10 cellular contexts compared by ENCODE assay signal in genomic region chr10:73768881-73769280, GRCh38. TPM values are rescaled to one million over a fixed set of nuclear protein-coding genes. Genes with fewer than 3 reads are reported as not detected.
DNase-seq lines count a peak whose midpoint lies in the region; ATAC-seq and TF ChIP-seq lines count a peak whose summit lies in the region.
"Had no signal": no experiment of that assay in that cellular context is flagged by ENCODE, and none has a peak within 500 bp of the region (broad histone marks: within the 10 kb centered on the region; RNA-seq: fewer than 3 reads in every experiment).

No MANE protein-coding gene starts in this region.

- H4K20me1 ChIP-seq in PC-3 (ENCODE audit: low read length), result peaks cover 7% of the 10 kb centered on the region; the same call in 1 of the 2 replicates

- H3K4me2 ChIP-seq in PC-3 (ENCODE audit: low read length), result no peak overlapping the region

- 0 out of 2 replicates have a peak, but pooled peaks have one; percentile 12 for TF ChIP-seq CTCF in PC-3 (conservative IDR thresholded peaks at IDR 0.05; ENCODE audit: low read depth, low read length)

- no peak overlapping the region for H3K9ac ChIP-seq in PC-3 (ENCODE audit: low read length)

- H3K27me3 ChIP-seq in PC-3 (ENCODE audit: low read length), result no peaks in the 10 kb centered on the region

- no peaks in the 10 kb centered on the region for H3K9me2 ChIP-seq in PC-3 (replicated peaks; ENCODE audit: low read length)

- peaks cover 90% of the 10 kb centered on the region for H3K36me3 Mint-ChIP-seq in activated T-helper 2 cell treated with anti-CD3 and anti-CD28 coated beads, Interferon-gamma antibody, Interleukin-2, Interleukin-4, amounts not matched to agents 10 μg/mL and 5 μg/mL and 100 μg/mL, durations not matched to agents 14 hours and 24 hours and 36 hours (ENCODE audit: low read depth)
- H3K36me3 Mint-ChIP-seq in natural killer cell treated with Interleukin-12 subunit alpha and Interleukin-12 subunit beta and Interleukin-15 and Interleukin-18, amount 100 ng/mL, for 72 hours, result peaks cover 57% of the 10 kb centered on the region

- no peaks in the 10 kb centered on the region for H3K9me3 Mint-ChIP-seq in activated T-helper 2 cell treated with anti-CD3 and anti-CD28 coated beads, Interferon-gamma antibody, Interleukin-2, Interleukin-4, amounts not matched to agents 10 μg/mL and 5 μg/mL and 100 μg/mL, durations not matched to agents 14 hours and 24 hours and 36 hours
- H3K9me3 Mint-ChIP-seq in natural killer cell treated with Interleukin-12 subunit alpha and Interleukin-12 subunit beta and Interleukin-15 and Interleukin-18, amount 100 ng/mL, for 72 hours, result no peaks in the 10 kb centered on the region

- H3K9me3 ChIP-seq in PC-3 (ENCODE audit: low read length), result no peaks in the 10 kb centered on the region

- DNase-seq in DMS53 (lab: John Stamatoyannopoulos, UW), result peak; percentile 92
- no peak for DNase-seq in PC-3
- peak; percentile 55 for DNase-seq in activated T-helper 2 cell treated with anti-CD3 and anti-CD28 coated beads, Interferon-gamma antibody, Interleukin-2, Interleukin-4, amounts not matched to agents 10 μg/mL and 5 μg/mL and 100 μg/mL, durations not matched to agents 14 hours and 24 hours and 36 hours (ENCODE audit: low spot score)
- DNase-seq in natural killer cell treated with Interleukin-12 subunit alpha and Interleukin-12 subunit beta and Interleukin-15 and Interleukin-18, amount 100 ng/mL, for 72 hours (ENCODE audit: low spot score), result no peak
- no peak for DNase-seq in HuH-7 (ENCODE audit: low spot score)
- DNase-seq: IMR-90, kidney glomerular epithelial cell had no signal

- peaks cover 14% of the 10 kb centered on the region for H3F3A ChIP-seq in PC-3 (ENCODE audit: low read length, unreplicated experiment)

- H3K36me3 ChIP-seq in PC-3 (ENCODE audit: low read depth, low read length), result peaks cover 74% of the 10 kb centered on the region

- H3K4me3 Mint-ChIP-seq in activated T-helper 2 cell treated with anti-CD3 and anti-CD28 coated beads, Interferon-gamma antibody, Interleukin-2, Interleukin-4, amounts not matched to agents 10 μg/mL and 5 μg/mL and 100 μg/mL, durations not matched to agents 14 hours and 24 hours and 36 hours (ENCODE audit: low read depth), result no peak overlapping the region
- peak overlapping the region; percentile 15 for H3K4me3 Mint-ChIP-seq in natural killer cell treated with Interleukin-12 subunit alpha and Interleukin-12 subunit beta and Interleukin-15 and Interleukin-18, amount 100 ng/mL, for 72 hours

- H3K4me1 Mint-ChIP-seq in activated T-helper 2 cell treated with anti-CD3 and anti-CD28 coated beads, Interferon-gamma antibody, Interleukin-2, Interleukin-4, amounts not matched to agents 10 μg/mL and 5 μg/mL and 100 μg/mL, durations not matched to agents 14 hours and 24 hours and 36 hours (ENCODE audit: low read depth), result peaks cover 28% of the 10 kb centered on the region
- H3K4me1 Mint-ChIP-seq in natural killer cell treated with Interleukin-12 subunit alpha and Interleukin-12 subunit beta and Interleukin-15 and Interleukin-18, amount 100 ng/mL, for 72 hours (ENCODE audit: low read depth in 2 of 2), result peaks cover 42 to 50% of the 10 kb centered on the region in 2 donors

- H3K27ac Mint-ChIP-seq in activated T-helper 2 cell treated with anti-CD3 and anti-CD28 coated beads, Interferon-gamma antibody, Interleukin-2, Interleukin-4, amounts not matched to agents 10 μg/mL and 5 μg/mL and 100 μg/mL, durations not matched to agents 14 hours and 24 hours and 36 hours, result peak overlapping the region; percentile 61
- peak overlapping the region; percentile 54 to 78 for H3K27ac Mint-ChIP-seq in natural killer cell treated with Interleukin-12 subunit alpha and Interleukin-12 subunit beta and Interleukin-15 and Interleukin-18, amount 100 ng/mL, for 72 hours

- peaks cover 12% of the 10 kb centered on the region for H3K79me2 ChIP-seq in PC-3 (ENCODE audit: low read length)

- BruUV-seq in PC-3 (replicated peaks; lab: Mats Ljungman, UMichigan), result no TSS peak

- H3K27me3 Mint-ChIP-seq in activated T-helper 2 cell treated with anti-CD3 and anti-CD28 coated beads, Interferon-gamma antibody, Interleukin-2, Interleukin-4, amounts not matched to agents 10 μg/mL and 5 μg/mL and 100 μg/mL, durations not matched to agents 14 hours and 24 hours and 36 hours (ENCODE audit: low read depth), result no peaks in the 10 kb centered on the region
- H3K27me3 Mint-ChIP-seq in natural killer cell treated with Interleukin-12 subunit alpha and Interleukin-12 subunit beta and Interleukin-15 and Interleukin-18, amount 100 ng/mL, for 72 hours, result no peaks in the 10 kb centered on the region

- POLR2A ChIA-PET in PC-3 (lab: Charles Lee; ENCODE audit: unreplicated experiment), result interaction anchor here (0.5 kb wide), 1 partner anchor 509 kb away, joined by 7 read pairs; no protein-coding TSS in a partner anchor

- intact Hi-C loops in PC-3 (cut with micrococcal nuclease), result no loop called here
- intact Hi-C loops in activated T-helper 2 cell treated with anti-CD3 and anti-CD28 coated beads, Interferon-gamma antibody, Interleukin-2, Interleukin-4, amounts not matched to agents 10 μg/mL and 5 μg/mL and 100 μg/mL, durations not matched to agents 14 hours and 24 hours and 36 hours (cut with micrococcal nuclease), result no loop called here

- no peak overlapping the region for H3K4me3 ChIP-seq in PC-3 (ENCODE audit: low read length)

- H3K4me1 ChIP-seq in PC-3 (ENCODE audit: insufficient read depth, low read length), result peaks cover 7% of the 10 kb centered on the region

- no peak for ATAC-seq in PC-3
- ATAC-seq in natural killer cell treated with Interleukin-12 subunit alpha and Interleukin-12 subunit beta and Interleukin-15 and Interleukin-18, amount 100 ng/mL, for 72 hours, result no peak
- ATAC-seq in HG02938 (IDR thresholded peaks at IDR 0.05; ENCODE audit: unreplicated experiment), result no peak
- ATAC-seq in GM18498 (IDR thresholded peaks at IDR 0.05; ENCODE audit: unreplicated experiment), result no peak
- ATAC-seq in GM21528 (IDR thresholded peaks at IDR 0.05; ENCODE audit: low FRiP score, unreplicated experiment), result no peak

- CTCF ChIA-PET in PC-3 (lab: Charles Lee), result no interaction called here

- H2AFZ ChIP-seq in PC-3 (ENCODE audit: low read length), result no peak overlapping the region

- no peak overlapping the region for H3K27ac ChIP-seq in PC-3 (ENCODE audit: low read length)

RNA-seq across cellular contexts. Expression of gene CHCHD1, which starts 13.0 kb away (rescaled TPM):
- 199 and 238 TPM in 2 replicates for total RNA-seq in PC-3 (2014; rRNA removed)
- 33.0 and 35.2 TPM in 2 replicates for total RNA-seq in activated T-helper 2 cell treated with anti-CD3 and anti-CD28 coated beads, Interferon-gamma antibody, Interleukin-2, Interleukin-4, amounts not matched to agents 10 μg/mL and 5 μg/mL and 100 μg/mL, durations not matched to agents 14 hours and 24 hours and 36 hours
- 10 to 100 TPM; 18.7 to 28.5 TPM for total RNA-seq in natural killer cell treated with Interleukin-12 subunit alpha and Interleukin-12 subunit beta and Interleukin-15 and Interleukin-18, amount 100 ng/mL, for 72 hours

RNA-seq across cellular contexts. Expression of gene ZSWIM8, which starts 16.5 kb away (rescaled TPM):
- 152 and 173 TPM in 2 replicates for total RNA-seq in PC-3 (2014; rRNA removed)
- 50.0 and 55.3 TPM in 2 replicates for total RNA-seq in activated T-helper 2 cell treated with anti-CD3 and anti-CD28 coated beads, Interferon-gamma antibody, Interleukin-2, Interleukin-4, amounts not matched to agents 10 μg/mL and 5 μg/mL and 100 μg/mL, durations not matched to agents 14 hours and 24 hours and 36 hours
- 100 to 1,000 TPM; 121 to 148 TPM for total RNA-seq in natural killer cell treated with Interleukin-12 subunit alpha and Interleukin-12 subunit beta and Interleukin-15 and Interleukin-18, amount 100 ng/mL, for 72 hours

RNA-seq across cellular contexts. Expression of gene SEC24C, which starts 24.7 kb away (rescaled TPM):
- total RNA-seq in PC-3 (2014; rRNA removed), result 285 and 325 TPM in 2 replicates
- total RNA-seq in activated T-helper 2 cell treated with anti-CD3 and anti-CD28 coated beads, Interferon-gamma antibody, Interleukin-2, Interleukin-4, amounts not matched to agents 10 μg/mL and 5 μg/mL and 100 μg/mL, durations not matched to agents 14 hours and 24 hours and 36 hours, result 119 TPM in 2 replicates
- 100 to 1,000 TPM; 152 to 172 TPM for total RNA-seq in natural killer cell treated with Interleukin-12 subunit alpha and Interleukin-12 subunit beta and Interleukin-15 and Interleukin-18, amount 100 ng/mL, for 72 hours

RNA-seq across cellular contexts. Expression of gene NDST2, which starts 42.5 kb away (rescaled TPM):
- 53.0 and 89.9 TPM in 2 replicates for total RNA-seq in PC-3 (2014; rRNA removed)
- total RNA-seq in activated T-helper 2 cell treated with anti-CD3 and anti-CD28 coated beads, Interferon-gamma antibody, Interleukin-2, Interleukin-4, amounts not matched to agents 10 μg/mL and 5 μg/mL and 100 μg/mL, durations not matched to agents 14 hours and 24 hours and 36 hours, result 46.5 and 46.9 TPM in 2 replicates
- 10 to 100 TPM; 42.8 to 83.3 TPM for total RNA-seq in natural killer cell treated with Interleukin-12 subunit alpha and Interleukin-12 subunit beta and Interleukin-15 and Interleukin-18, amount 100 ng/mL, for 72 hours

Comparison
In these comparisons a context has a peak if more than half of its experiments do, and no peak if none do; other contexts are left out.
1. DNase-seq: peak in DMS53 (single experiment) and activated T-helper 2 cell treated with anti-CD3 and anti-CD28 coated beads, Interferon-gamma antibody, Interleukin-2, Interleukin-4, amounts not matched to agents 10 μg/mL and 5 μg/mL and 100 μg/mL, durations not matched to agents 14 hours and 24 hours and 36 hours (single experiment); none in PC-3 (single experiment), natural killer cell treated with Interleukin-12 subunit alpha and Interleukin-12 subunit beta and Interleukin-15 and Interleukin-18, amount 100 ng/mL, for 72 hours (single experiment) and HuH-7 (single experiment).